In the genomic region with DNA sequence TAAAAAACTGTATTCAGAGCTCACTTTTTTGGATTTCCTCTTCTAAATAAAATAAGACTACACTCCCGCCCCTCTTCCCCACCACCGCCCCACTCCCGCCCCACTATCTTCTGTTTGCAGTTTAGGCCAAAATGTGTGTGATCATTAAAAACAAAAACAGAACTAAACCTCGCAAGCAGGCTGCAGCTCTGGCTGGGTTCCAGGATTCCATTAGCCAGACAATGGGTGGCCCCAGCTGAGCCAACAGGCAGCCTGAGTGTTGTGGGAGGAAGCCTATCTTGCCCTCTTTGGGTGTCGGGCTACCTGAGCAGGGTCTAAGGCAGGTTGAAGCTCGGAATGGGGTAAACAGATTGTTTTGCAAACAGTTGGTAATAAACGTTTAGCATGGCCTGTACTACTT, we compare ENCODE assay signal across 10 cellular contexts. TPM values are rescaled to one million over a fixed set of nuclear protein-coding genes. Genes with fewer than 3 reads are reported as not detected.
DNase-seq lines count a peak whose midpoint lies in the region; ATAC-seq and TF ChIP-seq lines count a peak whose summit lies in the region.
"Had no signal": no experiment of that assay in that cellular context is flagged by ENCODE, and none has a peak within 500 bp of the region (broad histone marks: within the 10 kb centered on the region; RNA-seq: fewer than 3 reads in every experiment).

No MANE protein-coding gene starts in this region.

- POLR2A ChIA-PET in CD8-positive, alpha-beta T cell (lab: Charles Lee): no interaction called here

- no peak overlapping the region for H3K4me3 ChIP-seq in effector memory CD4-positive, alpha-beta T cell (ENCODE audit: insufficient read depth, low read depth, low read length, poor library complexity, severe bottlenecking)
- H3K4me3 ChIP-seq in CD8-positive, alpha-beta T cell (ENCODE audit: low read depth, low read length): no peak overlapping the region

- no peaks in the 10 kb centered on the region for H3K27me3 ChIP-seq in effector memory CD4-positive, alpha-beta T cell (replicated peaks; ENCODE audit: control insufficient read depth, insufficient read depth, low read length, poor library complexity, severe bottlenecking)
- no peaks in the 10 kb centered on the region for H3K27me3 ChIP-seq in CD8-positive, alpha-beta T cell (ENCODE audit: insufficient read depth, low read length)

- TF ChIP-seq CTCF in CD8-positive, alpha-beta T cell (IDR thresholded peaks at IDR 0.05): no peak

- in situ Hi-C loops in KBM-7 (cut with MboI; ENCODE audit: low pct_unique_long_range_greater_than_20kb, low sequenced_read_pairs): no loop called here

- peaks cover 17% of the 10 kb centered on the region for H3K4me1 Mint-ChIP-seq in stimulated activated effector memory CD8-positive, alpha-beta T cell treated with anti-CD3 and anti-CD28 coated beads, Interleukin-12 subunit alpha, Interleukin-12 subunit beta, amount 100 ng/mL, for 72 hours
- H3K4me1 Mint-ChIP-seq in CD8-positive, alpha-beta T cell (ENCODE audit: low read depth): peaks cover 17% of the 10 kb centered on the region

- CTCF ChIA-PET in CD8-positive, alpha-beta T cell (lab: Charles Lee): no interaction called here

- H3K9me3 Mint-ChIP-seq in stimulated activated effector memory CD8-positive, alpha-beta T cell treated with anti-CD3 and anti-CD28 coated beads, Interleukin-12 subunit alpha, Interleukin-12 subunit beta, amount 100 ng/mL, for 72 hours: no peaks in the 10 kb centered on the region
- no peaks in the 10 kb centered on the region for H3K9me3 Mint-ChIP-seq in CD8-positive, alpha-beta T cell
- H3K9me3 Mint-ChIP-seq: IgD-negative memory B cell; stimulated activated naive CD8-positive, alpha-beta T cell treated with anti-CD3 and anti-CD28 coated beads, Interleukin-15, Interleukin-2, amounts not matched to agents 100 ng/mL and 50 ng/mL, for 24 hours had no signal

- no peaks in the 10 kb centered on the region for H3K36me3 ChIP-seq in effector memory CD4-positive, alpha-beta T cell (ENCODE audit: control insufficient read depth, insufficient read depth, low read length)
- H3K36me3 ChIP-seq in CD8-positive, alpha-beta T cell (ENCODE audit: insufficient read depth, low read length): no peaks in the 10 kb centered on the region

- no peak overlapping the region for H3K4me3 Mint-ChIP-seq in stimulated activated effector memory CD8-positive, alpha-beta T cell treated with anti-CD3 and anti-CD28 coated beads, Interleukin-12 subunit alpha, Interleukin-12 subunit beta, amount 100 ng/mL, for 72 hours
- no peak overlapping the region for H3K4me3 Mint-ChIP-seq in CD8-positive, alpha-beta T cell
- H3K4me3 Mint-ChIP-seq: IgD-negative memory B cell; stimulated activated naive CD8-positive, alpha-beta T cell treated with anti-CD3 and anti-CD28 coated beads, Interleukin-15, Interleukin-2, amounts not matched to agents 100 ng/mL and 50 ng/mL, for 24 hours had no signal

- intact Hi-C loops in sciatic nerve (cut with DNase I): no loop called here
- intact Hi-C loops in CD8-positive, alpha-beta T cell (cut with DNase I, micrococcal nuclease): no loop called here

- H3K4me1 ChIP-seq in effector memory CD4-positive, alpha-beta T cell (ENCODE audit: control insufficient read depth, insufficient read depth, low read length, poor library complexity, severe bottlenecking): peaks cover 11% of the 10 kb centered on the region
- H3K4me1 ChIP-seq in CD8-positive, alpha-beta T cell (ENCODE audit: insufficient read depth, low read length): peaks cover 16% of the 10 kb centered on the region

- ATAC-seq in sciatic nerve (peak; percentile 88), HG03565 (IDR thresholded peaks at IDR 0.05; ENCODE audit: unreplicated experiment) (no peak)
- no peak for ATAC-seq in stimulated activated effector memory CD8-positive, alpha-beta T cell treated with anti-CD3 and anti-CD28 coated beads, Interleukin-12 subunit alpha, Interleukin-12 subunit beta, amount 100 ng/mL, for 72 hours
- ATAC-seq in CD8-positive, alpha-beta T cell: no peak

- H3K9me3 ChIP-seq in effector memory CD4-positive, alpha-beta T cell (ENCODE audit: control insufficient read depth, low read length): no peaks in the 10 kb centered on the region
- H3K9me3 ChIP-seq in CD8-positive, alpha-beta T cell (ENCODE audit: low read length): no peaks in the 10 kb centered on the region

- no peaks in the 10 kb centered on the region for H3K36me3 Mint-ChIP-seq in stimulated activated effector memory CD8-positive, alpha-beta T cell treated with anti-CD3 and anti-CD28 coated beads, Interleukin-12 subunit alpha, Interleukin-12 subunit beta, amount 100 ng/mL, for 72 hours
- no peaks in the 10 kb centered on the region for H3K36me3 Mint-ChIP-seq in CD8-positive, alpha-beta T cell
- H3K36me3 Mint-ChIP-seq: IgD-negative memory B cell had no signal

- no peak overlapping the region for H3K27ac Mint-ChIP-seq in stimulated activated effector memory CD8-positive, alpha-beta T cell treated with anti-CD3 and anti-CD28 coated beads, Interleukin-12 subunit alpha, Interleukin-12 subunit beta, amount 100 ng/mL, for 72 hours
- no peak overlapping the region for H3K27ac Mint-ChIP-seq in CD8-positive, alpha-beta T cell
- H3K27ac Mint-ChIP-seq: IgD-negative memory B cell; stimulated activated naive CD8-positive, alpha-beta T cell treated with anti-CD3 and anti-CD28 coated beads, Interleukin-15, Interleukin-2, amounts not matched to agents 100 ng/mL and 50 ng/mL, for 24 hours had no signal

- peak; percentile 90 for DNase-seq in KBM-7
- DNase-seq in globus pallidus (ENCODE audit: low spot score): peak; percentile 59
- DNase-seq in sciatic nerve (ENCODE audit: low spot score): peak; percentile 84
- DNase-seq in stimulated activated effector memory CD8-positive, alpha-beta T cell treated with anti-CD3 and anti-CD28 coated beads, Interleukin-12 subunit alpha, Interleukin-12 subunit beta, amount 100 ng/mL, for 72 hours (ENCODE audit: low spot score in 2 of 2): no peak
- no peak for DNase-seq in effector memory CD4-positive, alpha-beta T cell
- no peak for DNase-seq in CD8-positive, alpha-beta T cell

- peaks cover 2% of the 10 kb centered on the region for H3K27me3 Mint-ChIP-seq in CD8-positive, alpha-beta T cell (ENCODE audit: low read depth)

- H3K27ac ChIP-seq in effector memory CD4-positive, alpha-beta T cell (ENCODE audit: insufficient read depth, low read length, poor library complexity, severe bottlenecking): no peak overlapping the region
- no peak overlapping the region for H3K27ac ChIP-seq in CD8-positive, alpha-beta T cell (ENCODE audit: low read depth, low read length)

TF ChIP-seq in PFSK-1, 5 proteins besides CTCF, POLR2A, EP300 and RAD21:
- TF ChIP-seq SIN3A (IDR thresholded peaks at IDR 0.05; ENCODE audit: borderline replicate concordance, insufficient read depth, low read length) (no peak; the same call in 1 of the 2 replicates), FOXP2 (optimal IDR thresholded peaks at IDR 0.05; ENCODE audit: borderline replicate concordance, extremely low read depth, extremely low read length, insufficient read depth) (peak; percentile 48)

RNA-seq across cellular contexts. Expression of gene ARL4A, which starts 41.7 kb away (rescaled TPM):
- 4.3 TPM for polyA plus RNA-seq in PFSK-1 (2012; ENCODE audit: insufficient read length, low read depth)
- total RNA-seq in sciatic nerve: 21.2 TPM
- 10 to 100 TPM; 48.6 to 56.2 TPM for total RNA-seq in CD8-positive, alpha-beta T cell

Comparison
In these comparisons a context has a peak if more than half of its experiments do, and no peak if none do; other contexts are left out.
1. DNase-seq: peak in KBM-7 (single experiment), globus pallidus (single experiment) and sciatic nerve (single experiment); none in stimulated activated effector memory CD8-positive, alpha-beta T cell treated with anti-CD3 and anti-CD28 coated beads, Interleukin-12 subunit alpha, Interleukin-12 subunit beta, amount 100 ng/mL, for 72 hours (0 of 2), effector memory CD4-positive, alpha-beta T cell (0 of 3) and CD8-positive, alpha-beta T cell (0 of 7).